ENCODE assay signal across 1 cellular context in genomic region chr6:28802417-28803336, GRCh38.
TF ChIP-seq lines count a peak whose summit lies in the region.

No MANE protein-coding gene starts in this region.

TF ChIP-seq in HepG2, 621 proteins besides CTCF, POLR2A, EP300 and RAD21 (continued from another document and continues in another):
- TF ChIP-seq ZNF513 (CRISPR knock-in tag; conservative IDR thresholded peaks at IDR 0.05) (no peak), PITX1 (CRISPR knock-in tag; IDR thresholded peaks at IDR 0.05) (no peak), FOXP4 (CRISPR knock-in tag; IDR thresholded peaks at IDR 0.05) (no peak), DNMT1 (CRISPR knock-in tag; IDR thresholded peaks at IDR 0.05) (no peak), RCOR2 (CRISPR knock-in tag; IDR thresholded peaks at IDR 0.05) (no peak), POLR2AphosphoS5 (IDR thresholded peaks at IDR 0.05; ENCODE audit: low read depth, low read length) (no peak), RXRB (CRISPR knock-in tag; IDR thresholded peaks at IDR 0.05; ENCODE audit: borderline replicate concordance) (no peak), ETV5 (CRISPR knock-in tag; IDR thresholded peaks at IDR 0.05; ENCODE audit: borderline replicate concordance) (no peak), SNAPC5 (CRISPR knock-in tag; IDR thresholded peaks at IDR 0.05; ENCODE audit: borderline replicate concordance) (no peak), ZSCAN29 (CRISPR knock-in tag; conservative IDR thresholded peaks at IDR 0.05) (no peak), RBM22 (optimal IDR thresholded peaks at IDR 0.05; ENCODE audit: low read length) (no peak), ARID4A (CRISPR knock-in tag; IDR thresholded peaks at IDR 0.05; ENCODE audit: borderline replicate concordance) (no peak), KLF12 (CRISPR knock-in tag; IDR thresholded peaks at IDR 0.05; ENCODE audit: borderline replicate concordance) (no peak), TBX2 (CRISPR knock-in tag; IDR thresholded peaks at IDR 0.05; ENCODE audit: borderline replicate concordance) (peak; percentile 44; the same call in 1 of the 2 replicates), ZNF761 (CRISPR knock-in tag; conservative IDR thresholded peaks at IDR 0.05) (no peak), ZNF691 (CRISPR knock-in tag; IDR thresholded peaks at IDR 0.05; ENCODE audit: borderline replicate concordance, low read depth) (no peak), ZNF383 (CRISPR knock-in tag; IDR thresholded peaks at IDR 0.05; ENCODE audit: borderline replicate concordance) (no peak), FOSL2 (CRISPR knock-in tag; IDR thresholded peaks at IDR 0.05) (no peak), ATRX (CRISPR knock-in tag; IDR thresholded peaks at IDR 0.05; ENCODE audit: borderline replicate concordance) (no peak), RBAK (CRISPR knock-in tag; IDR thresholded peaks at IDR 0.05) (no peak), NFIC (IDR thresholded peaks at IDR 0.05; ENCODE audit: low read length) (no peak), BRD4 (CRISPR knock-in tag; IDR thresholded peaks at IDR 0.05) (no peak), E2F5 (CRISPR knock-in tag; conservative IDR thresholded peaks at IDR 0.05) (no peak), ZNF850 (CRISPR knock-in tag; conservative IDR thresholded peaks at IDR 0.05) (no peak), ZFP90 (CRISPR knock-in tag; IDR thresholded peaks at IDR 0.05; ENCODE audit: borderline replicate concordance) (no peak), ZBTB3 (CRISPR knock-in tag; IDR thresholded peaks at IDR 0.05; ENCODE audit: borderline replicate concordance, low read depth) (no peak), MIER2 (CRISPR knock-in tag; IDR thresholded peaks at IDR 0.05) (peak; percentile 69; the same call in 1 of the 2 replicates), PPARG (CRISPR knock-in tag; conservative IDR thresholded peaks at IDR 0.05) (no peak), HOXA3 (CRISPR knock-in tag; IDR thresholded peaks at IDR 0.05) (no peak), ZNF75D (CRISPR knock-in tag; IDR thresholded peaks at IDR 0.05; ENCODE audit: borderline replicate concordance) (no peak), ARNT2 (CRISPR knock-in tag; IDR thresholded peaks at IDR 0.05; ENCODE audit: low read depth) (no peak), ZNF737 (CRISPR knock-in tag; IDR thresholded peaks at IDR 0.05; ENCODE audit: borderline replicate concordance) (no peak), ZNF629 (CRISPR knock-in tag; conservative IDR thresholded peaks at IDR 0.05) (peak; percentile 59), ZNF331 (CRISPR knock-in tag; IDR thresholded peaks at IDR 0.05) (0 out of 2 replicates have a peak, but pooled peaks have one; percentile 37), KDM2A (CRISPR knock-in tag; IDR thresholded peaks at IDR 0.05; ENCODE audit: borderline replicate concordance, low read depth) (no peak; the same call in 1 of the 2 replicates), RFX3 (CRISPR knock-in tag; IDR thresholded peaks at IDR 0.05) (no peak), MTA1 (CRISPR knock-in tag; IDR thresholded peaks at IDR 0.05; ENCODE audit: borderline replicate concordance) (no peak), ZNF687 (CRISPR knock-in tag; IDR thresholded peaks at IDR 0.05) (no peak), ZNF574 (CRISPR knock-in tag; IDR thresholded peaks at IDR 0.05) (0 out of 2 replicates have a peak, but pooled peaks have one; percentile 33), DRAP1 (CRISPR knock-in tag; IDR thresholded peaks at IDR 0.05) (0 out of 2 replicates have a peak, but pooled peaks have one; percentile 12)
